ENCODE assay signal across 19 cellular contexts in the genomic region with DNA sequence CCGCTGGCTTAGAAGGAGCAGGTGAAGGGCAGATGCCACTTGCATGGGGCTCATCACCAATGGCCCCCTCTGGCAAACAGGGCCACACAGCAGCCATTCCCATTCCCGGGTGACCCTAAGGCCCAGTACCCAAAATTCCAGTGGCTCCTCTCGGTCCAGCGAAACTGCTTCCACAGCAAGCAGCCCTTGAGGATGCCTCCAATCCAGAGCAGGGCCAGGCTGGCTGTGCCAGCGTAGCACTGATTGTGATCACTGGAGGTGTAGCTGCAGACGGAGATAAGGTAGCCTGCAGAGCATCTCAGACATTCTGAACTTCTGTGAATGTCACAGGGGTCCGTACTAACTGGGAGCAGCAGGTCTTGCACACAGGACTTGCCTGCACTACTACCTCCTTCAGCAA. TPM values are rescaled to one million over a fixed set of nuclear protein-coding genes. Genes with fewer than 3 reads are reported as not detected.
DNase-seq lines count a peak whose midpoint lies in the region; FAIRE-seq and TF ChIP-seq lines count a peak whose summit lies in the region.
"Had no signal": no experiment of that assay in that cellular context is flagged by ENCODE, and none has a peak within 500 bp of the region (broad histone marks: within the 10 kb centered on the region; RNA-seq: fewer than 3 reads in every experiment).

No MANE protein-coding gene starts in this region.

- H3K4me3 ChIP-seq in subcutaneous abdominal adipose tissue (ENCODE audit: low read depth in 1 of 5, low read length in 5 of 5) = no peak overlapping the region
- H3K4me3 ChIP-seq in kidney (ENCODE audit: low read length in 2 of 2) = no peak overlapping the region
- H3K4me3 ChIP-seq: BLaER1 treated with 17β-estradiol and CSF1 and Interleukin-3, amounts not matched to agents 10 nM and 100 nM; GM23248; HAP-1 had no signal

- no peak for TF ChIP-seq CTCF in C4-2B (conservative IDR thresholded peaks at IDR 0.05)
- TF ChIP-seq CTCF in kidney (IDR thresholded peaks at IDR 0.05; ENCODE audit: borderline replicate concordance, extremely low read depth, insufficient read depth) = no peak

- no peak for FAIRE-seq in kidney (lab: Jason Lieb, UNC)
- FAIRE-seq: G401.6, GM12891, GM19239 had no signal

- H3K4me1 ChIP-seq in subcutaneous abdominal adipose tissue (ENCODE audit: control insufficient read depth in 5 of 5, insufficient read depth in 5 of 5, low read length in 5 of 5) (peaks cover 3 to 71% (median 53%) of the 10 kb centered on the region in 5 donors), kidney (ENCODE audit: control insufficient read depth in 1 of 2, insufficient read depth in 1 of 2, low read depth in 1 of 2, low read length in 2 of 2) (peaks cover 0 to 25% of the 10 kb centered on the region in 2 donors)

- H3K27me3 ChIP-seq in subcutaneous abdominal adipose tissue (ENCODE audit: control insufficient read depth in 5 of 5, insufficient read depth in 4 of 5, low read length in 5 of 5) = no peaks in the 10 kb centered on the region

- intact Hi-C loops in posterior vena cava (cut with DNase I) (no loop called here), kidney (cut with DNase I) (no loop called here)

- H3K27ac ChIP-seq in C4-2B = peak overlapping the region; percentile 12
- peak overlapping the region; percentile 56 for H3K27ac ChIP-seq in subcutaneous abdominal adipose tissue (ENCODE audit: low read depth, low read length)
- H3K27ac ChIP-seq in kidney (ENCODE audit: low read depth in 2 of 2, low read length in 2 of 2) = no peak overlapping the region
- H3K27ac ChIP-seq: BLaER1 treated with 17β-estradiol and CSF1 and Interleukin-3, amounts not matched to agents 10 nM and 100 nM; GM23248; HL-60 had no signal

- DNase-seq in SK-N-DZ (ENCODE audit: low spot score) = peak; percentile 9
- peak; percentile 44 for DNase-seq in posterior vena cava (ENCODE audit: low spot score)
- no peak for DNase-seq in kidney
- no peak for DNase-seq in DMS79 (lab: John Stamatoyannopoulos, UW)
- DNase-seq: CD4-positive, CD25-positive, alpha-beta regulatory T cell; CD8-positive, alpha-beta memory T cell; COR-L47; DMS 273 treated with DMSO at 0.1 percent for 48 hours; DMS53; GM23248; IMR-90 had no signal

- no peak overlapping the region for H3K9ac ChIP-seq in subcutaneous abdominal adipose tissue (ENCODE audit: low read length in 5 of 5)
- H3K9ac ChIP-seq in kidney (ENCODE audit: low read length in 2 of 2) = no peak overlapping the region
- H3K9ac ChIP-seq: GM23248 had no signal

- H3K9me3 ChIP-seq in subcutaneous abdominal adipose tissue (ENCODE audit: control insufficient read depth in 5 of 5, low read length in 5 of 5) (no peaks in the 10 kb centered on the region), kidney (ENCODE audit: control insufficient read depth in 1 of 2, low read length in 2 of 2) (no peaks in the 10 kb centered on the region)
- H3K9me3 ChIP-seq: HAP-1 had no signal

- H3K36me3 ChIP-seq in subcutaneous abdominal adipose tissue (ENCODE audit: control insufficient read depth in 5 of 5, insufficient read depth in 5 of 5, low read length in 5 of 5) (peaks cover 5 to 62% (median 22%) of the 10 kb centered on the region in 5 donors), kidney (ENCODE audit: control insufficient read depth in 1 of 2, insufficient read depth in 2 of 2, low read length in 2 of 2) (peaks cover 20 to 24% of the 10 kb centered on the region in 2 donors)
- H3K36me3 ChIP-seq: HAP-1 had no signal

RNA-seq across cellular contexts. Expression of a gene that starts 27.3 kb away (rescaled TPM):
- polyA plus RNA-seq in SK-N-DZ (2014; cell fraction: cytosol; rRNA removed) = 20.3 and 47.6 TPM in 2 replicates
- polyA plus RNA-seq in SK-N-DZ (2014; cell fraction: nucleus; rRNA removed) = 14.4 and 17.7 TPM in 2 replicates
- total RNA-seq in posterior vena cava (10 to 100 TPM; 92.4 to 95.4 TPM), kidney (98.1 TPM)
- polyA plus RNA-seq in kidney (ENCODE audit: insufficient read depth, low read depth, low replicate concordance) = 322 TPM

Comparison
In these comparisons a context has a peak if more than half of its experiments do, and no peak if none do; other contexts are left out.
1. H3K27ac ChIP-seq: peak in C4-2B (single experiment) and subcutaneous abdominal adipose tissue (single experiment); none in kidney (0 of 2).
2. DNase-seq: peak in SK-N-DZ (single experiment) and posterior vena cava (single experiment); none in kidney (single experiment) and DMS79 (single experiment).